Comparison of ENCODE assay signal across 11 cellular contexts in the genomic region with DNA sequence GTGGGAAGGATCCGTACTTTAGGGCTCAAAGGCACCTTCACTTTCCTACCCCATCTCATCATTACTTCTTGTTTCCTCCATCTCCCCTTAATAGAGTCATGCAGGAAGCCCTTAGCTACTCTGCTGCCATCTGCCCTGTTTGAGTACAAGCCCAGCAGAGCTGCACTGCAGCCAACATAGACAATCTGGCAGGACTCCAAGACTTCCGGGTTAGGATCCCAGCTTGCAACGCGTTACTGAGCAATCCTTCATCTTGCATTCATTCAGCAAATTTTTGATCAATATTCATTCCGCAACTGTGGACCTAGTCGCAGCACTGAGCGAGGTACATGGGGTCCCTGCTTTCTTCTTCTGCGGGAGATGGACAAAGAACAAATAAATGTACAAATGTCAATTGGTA.
DNase-seq lines count a peak whose midpoint lies in the region; ATAC-seq and FAIRE-seq lines count a peak whose summit lies in the region.
"Had no signal": no experiment of that assay in that cellular context is flagged by ENCODE, and none has a peak within 500 bp of the region (broad histone marks: within the 10 kb centered on the region; RNA-seq: fewer than 3 reads in every experiment).

No MANE protein-coding gene starts in this region.

- no peaks in the 10 kb centered on the region for H3K4me1 ChIP-seq in small intestine (ENCODE audit: control insufficient read depth in 2 of 2, insufficient read depth in 1 of 2, low read depth in 1 of 2, low read length in 1 of 2)

- 53 to 67% (median 65%) methylated on average over 8 of the region's 8 CpGs for WGBS in small intestine, 3 donors

- no peaks in the 10 kb centered on the region for H3K36me3 ChIP-seq in small intestine (ENCODE audit: control insufficient read depth in 2 of 2, insufficient read depth in 2 of 2, low read length in 2 of 2)

- H3K4me3 ChIP-seq in small intestine (ENCODE audit: low read depth in 1 of 2, low read length in 2 of 2): no peak overlapping the region

- H3K27ac ChIP-seq in epithelial cell of prostate (peak overlapping the region; percentile 45), small intestine (ENCODE audit: low read depth in 1 of 2, low read length in 1 of 2) (no peak overlapping the region)
- H3K27ac ChIP-seq: 22Rv1 had no signal

- FAIRE-seq in small intestine (lab: Jason Lieb, UNC): no peak

- no peaks in the 10 kb centered on the region for H3K27me3 ChIP-seq in small intestine (ENCODE audit: control insufficient read depth in 2 of 2, insufficient read depth in 2 of 2, low read length in 2 of 2)

- peak; percentile 6 for DNase-seq in DMS79 treated with DMSO at 0.1 percent for 48 hours (lab: John Stamatoyannopoulos, UW)
- DNase-seq in DMS79 (lab: John Stamatoyannopoulos, UW): no peak
- DNase-seq in NCI-H345 treated with DMSO at 0.1 percent for 48 hours (lab: John Stamatoyannopoulos, UW; ENCODE audit: unreplicated experiment): peak; percentile 14
- DNase-seq in epithelial cell of prostate (ENCODE audit: low read depth, low spot score): no peak
- DNase-seq in small intestine: peak; percentile 57
- DNase-seq in HuH-7 (ENCODE audit: low spot score): no peak
- no peak for DNase-seq in NCI-H1417 treated with DMSO at 0.1 percent for 48 hours (lab: John Stamatoyannopoulos, UW)
- DNase-seq: activated T-cell treated with anti-CD3 and anti-CD28 coated beads, Interleukin-2, amount 50 U/mL, for 48 hours; stimulated activated CD4-positive, alpha-beta T cell treated with anti-CD3 and anti-CD28 coated beads, Interleukin-4, amount 100 ng/mL, for 4 hours had no signal

- ATAC-seq in HG03439 (IDR thresholded peaks at IDR 0.05; ENCODE audit: unreplicated experiment): no peak

- no peaks in the 10 kb centered on the region for H3K9me3 ChIP-seq in small intestine (ENCODE audit: control insufficient read depth, low read depth)

Comparison
In these comparisons a context has a peak if more than half of its experiments do, and no peak if none do; other contexts are left out.
1. DNase-seq: peak in DMS79 treated with DMSO at 0.1 percent for 48 hours (single experiment), NCI-H345 treated with DMSO at 0.1 percent for 48 hours (single experiment) and small intestine (single experiment); none in DMS79 (single experiment), epithelial cell of prostate (single experiment), HuH-7 (single experiment) and NCI-H1417 treated with DMSO at 0.1 percent for 48 hours (single experiment).